25 cellular contexts compared by ENCODE assay signal in the genomic region with DNA sequence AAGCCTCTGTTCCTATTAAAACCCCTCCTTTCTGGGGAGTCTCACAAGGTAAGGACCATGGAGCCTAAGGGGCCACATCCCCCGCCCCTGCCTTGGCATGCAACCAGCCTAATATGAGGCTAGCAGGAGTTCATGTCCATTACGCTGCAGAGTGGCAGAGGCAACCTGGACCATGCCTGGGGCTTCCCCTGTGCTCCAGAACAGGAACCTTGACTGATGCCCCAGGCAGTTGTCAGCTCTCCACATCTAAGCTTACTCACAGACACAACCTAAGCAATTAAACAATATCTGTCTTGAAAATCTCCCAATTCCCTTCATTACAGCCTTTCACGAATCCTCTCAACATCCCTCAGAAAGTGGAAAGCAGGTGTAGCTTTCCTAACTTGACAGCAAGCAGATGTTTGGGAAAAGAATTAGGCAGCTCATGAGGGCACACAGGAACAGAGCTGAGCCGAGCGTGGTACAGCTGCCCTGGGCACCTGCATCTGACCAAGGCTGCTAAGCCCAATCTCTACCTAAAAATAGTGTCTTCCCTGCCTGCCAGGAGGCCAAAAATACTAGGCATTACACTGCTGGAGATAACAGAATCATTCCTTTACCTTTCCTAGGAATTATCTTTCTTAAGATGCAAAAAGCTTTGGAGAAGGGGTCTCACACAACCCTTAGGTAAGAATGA.
"Had no signal": no experiment of that assay in that cellular context is flagged by ENCODE, and none has a peak within 500 bp of the region (broad histone marks: within the 10 kb centered on the region; RNA-seq: fewer than 3 reads in every experiment).

No MANE protein-coding gene starts in this region.

- H3K9me3 ChIP-seq: gastroesophageal sphincter, suprapubic skin, transverse colon, vagina had no signal

- H3K4me1 Mint-ChIP-seq: memory B cell, naive B cell, nephron had no signal

- H3K4me1 ChIP-seq: gastroesophageal sphincter, neural progenitor cell, parathyroid adenoma, suprapubic skin, vagina had no signal

- H3K79me2 ChIP-seq: parathyroid adenoma had no signal

- DNase-seq: cortex of kidney; dorsolateral prefrontal cortex; effector CD4-positive, alpha-beta T cell; foreskin fibroblast; heart right ventricle; hippocampal formation; left colon; naive B cell; stimulated activated CD4-positive, alpha-beta T cell treated with anti-CD3 and anti-CD28 coated beads, Interleukin-12 subunit alpha, Interleukin-12 subunit beta, amount 100 ng/mL, for 4 hours; stimulated activated CD4-positive, alpha-beta T cell treated with anti-CD3 and anti-CD28 coated beads, Interleukin-1b, Interleukin-23, amount 100 ng/mL, for 48 hours; stimulated activated CD4-positive, alpha-beta T cell treated with anti-CD3 and anti-CD28 coated beads, Interleukin-4, amount 100 ng/mL, for 1 hour; stimulated activated CD8-positive, alpha-beta memory T cell treated with anti-CD3 and anti-CD28 coated beads, Interleukin-4, amount 100 ng/mL, for 48 hours; stimulated activated naive CD8-positive, alpha-beta T cell treated with anti-CD3 and anti-CD28 coated beads, Interleukin-15, amount 100 ng/mL, for 72 hours; transverse colon had no signal

- ATAC-seq: gastroesophageal sphincter; left colon; sciatic nerve; stimulated activated naive CD8-positive, alpha-beta T cell treated with anti-CD3 and anti-CD28 coated beads, Interleukin-15, amount 100 ng/mL, for 72 hours had no signal

- H3K4me3 Mint-ChIP-seq: memory B cell; nephron; neural progenitor cell; stimulated activated naive CD8-positive, alpha-beta T cell treated with anti-CD3 and anti-CD28 coated beads, Interleukin-15, amount 100 ng/mL, for 72 hours had no signal

- H3K36me3 Mint-ChIP-seq: neural progenitor cell had no signal

- H3K36me3 ChIP-seq: gastroesophageal sphincter, heart right ventricle, neural progenitor cell, suprapubic skin, transverse colon, vagina had no signal

- H3K27ac Mint-ChIP-seq: memory B cell; naive B cell; nephron; neural progenitor cell; progenitor cell of endocrine pancreas; stimulated activated naive CD8-positive, alpha-beta T cell treated with anti-CD3 and anti-CD28 coated beads, Interleukin-15, amount 100 ng/mL, for 72 hours had no signal

- H2AFZ ChIP-seq: neural progenitor cell, parathyroid adenoma had no signal

- H3K27ac ChIP-seq: dorsolateral prefrontal cortex, gastroesophageal sphincter, heart right ventricle, neural progenitor cell, parathyroid adenoma, suprapubic skin, transverse colon, vagina had no signal

- H3K27me3 ChIP-seq: neural progenitor cell, suprapubic skin, vagina had no signal

- H3K4me2 ChIP-seq: neural progenitor cell, smooth muscle cell had no signal

- H3K4me3 ChIP-seq: dorsolateral prefrontal cortex, gastroesophageal sphincter, heart right ventricle, lung, neural progenitor cell, smooth muscle cell, suprapubic skin, transverse colon, vagina had no signal
